Comparison of ENCODE assay signal across 34 cellular contexts in genomic region chr1:1903224-1903623, GRCh38. TPM values are rescaled to one million over a fixed set of nuclear protein-coding genes. Genes with fewer than 3 reads are reported as not detected.
"Had no signal": no experiment of that assay in that cellular context is flagged by ENCODE, and none has a peak within 500 bp of the region (broad histone marks: within the 10 kb centered on the region; RNA-seq: fewer than 3 reads in every experiment).

No MANE protein-coding gene starts in this region.

- H3K36me3 ChIP-seq: adrenal gland, brain microvascular endothelial cell, breast epithelium had no signal

- H3K27me3 ChIP-seq: adrenal gland, body of pancreas, brain microvascular endothelial cell, breast epithelium had no signal

- H3K4me3 ChIP-seq: adrenal gland, body of pancreas, breast epithelium had no signal

- ATAC-seq: activated CD8-positive, alpha-beta T cell treated with anti-CD3 and anti-CD28 coated beads for 36 hours; activated naive CD4-positive, alpha-beta T cell treated with anti-CD3 and anti-CD28 coated beads, Interleukin-2, amount 50 U/mL, for 72 hours; activated T-cell treated with anti-CD3 and anti-CD28 coated beads, Interleukin-2, amount 50 U/mL, for 4 hours; activated T-cell treated with anti-CD3 and anti-CD28 coated beads, Interleukin-2, amount 50 U/mL, for 72 hours; activated T-helper 17 cell treated with anti-CD3 and anti-CD28 coated beads, Interleukin-2, amount 50 U/mL, for 72 hours; body of pancreas had no signal

- H3K27ac ChIP-seq: adrenal gland, body of pancreas, brain microvascular endothelial cell, breast epithelium, VCaP had no signal

- DNase-seq: activated B cell treated with CpG ODN at 0.5 μM for 24 hours; activated CD4-positive, alpha-beta memory T cell treated with anti-CD3 and anti-CD28 coated beads for 36 hours; activated CD4-positive, alpha-beta T cell treated with anti-CD3 and anti-CD28 coated beads for 4 hours; activated CD4-positive, alpha-beta T cell treated with anti-CD3 and anti-CD28 coated beads, Interleukin-2, amount 10 ng/mL, durations not matched to agents 24 days and 14 days; activated CD4-positive, alpha-beta T cell treated with anti-CD3 and anti-CD28 coated beads, Interleukin-2, amount 50 U/mL, for 1 hour; activated CD4-positive, alpha-beta T cell treated with anti-CD3 and anti-CD28 coated beads, Interleukin-2, amount 50 U/mL, for 4 hours; activated CD4-positive, CD25-positive, alpha-beta regulatory T cell treated with anti-CD3 and anti-CD28 coated beads, Interleukin-2, amount 50 U/mL, for 72 hours; activated CD8-positive, alpha-beta memory T cell treated with anti-CD3 and anti-CD28 coated beads, Interleukin-2, amount 50 U/mL, for 4 hours; activated CD8-positive, alpha-beta T cell treated with anti-CD3 and anti-CD28 coated beads for 36 hours; activated effector memory CD4-positive, alpha-beta T cell treated with anti-CD3 and anti-CD28 coated beads, Interleukin-2, amount 50 U/mL, for 16 hours; activated gamma-delta T cell treated with Interleukin-2 at 50 U/mL for 16 hours; activated naive CD4-positive, alpha-beta T cell; activated naive CD4-positive, alpha-beta T cell treated with anti-CD3 and anti-CD28 coated beads for 36 hours; activated naive CD4-positive, alpha-beta T cell treated with anti-CD3 and anti-CD28 coated beads, Interleukin-2, amount 50 U/mL, for 16 hours; activated naive CD8-positive, alpha-beta T cell treated with anti-CD3 and anti-CD28 coated beads for 36 hours; activated T-cell treated with anti-CD3 and anti-CD28 coated beads for 4 hours; activated T-cell treated with anti-CD3 and anti-CD28 coated beads, Interleukin-2, amount 50 U/mL, for 1 hour; activated T-cell treated with anti-CD3 and anti-CD28 coated beads, Interleukin-2, amount 50 U/mL, for 4 hours; activated T-cell treated with anti-CD3 and anti-CD28 coated beads, Interleukin-2, amount 50 U/mL, for 72 hours; adrenal gland; amniotic stem cell; aorta; body of pancreas; brain microvascular endothelial cell; central memory CD4-positive, alpha-beta T cell; T-helper 2 cell; T-helper 9 cell had no signal

- FAIRE-seq: astrocyte, colon, TTC549 had no signal

- H3K9me3 ChIP-seq: adrenal gland, body of pancreas, breast epithelium had no signal

RNA-seq across cellular contexts. Expression of gene CALML6, which starts 11.8 kb away (rescaled TPM):
- total RNA-seq: activated CD4-positive, alpha-beta T cell treated with anti-CD3 and anti-CD28 coated beads, Interleukin-2, amount 10 ng/mL, durations not matched to agents 24 days and 14 days had no signal

RNA-seq across cellular contexts. Expression of gene TMEM52, which starts 15.9 kb away (rescaled TPM):
- total RNA-seq: aorta had no signal
